ENCODE assay signal across 1 cellular context in genomic region chr15:38297623-38298388, GRCh38.
TF ChIP-seq lines count a peak whose summit lies in the region.

No MANE protein-coding gene starts in this region.

TF ChIP-seq in IMR-90, 13 proteins besides CTCF, POLR2A, EP300 and RAD21 (continued from another document):
- TF ChIP-seq RCOR1 (IDR thresholded peaks at IDR 0.05; ENCODE audit: insufficient replicate concordance, low read length) (no peak), MAFK (IDR thresholded peaks at IDR 0.05; ENCODE audit: low read depth, low read length) (no peak), CEBPB (IDR thresholded peaks at IDR 0.05; ENCODE audit: low read depth, low read length) (no peak), MAZ (IDR thresholded peaks at IDR 0.05; ENCODE audit: borderline replicate concordance, low read depth, low read length) (no peak), NFE2L2 (IDR thresholded peaks at IDR 0.05; ENCODE audit: low read depth, low read length) (no peak), CHD1 (IDR thresholded peaks at IDR 0.05; ENCODE audit: low read depth, low read length) (no peak)
TF ChIP-seq in IMR-90: peak in this region for 0.
